In the genomic region with DNA sequence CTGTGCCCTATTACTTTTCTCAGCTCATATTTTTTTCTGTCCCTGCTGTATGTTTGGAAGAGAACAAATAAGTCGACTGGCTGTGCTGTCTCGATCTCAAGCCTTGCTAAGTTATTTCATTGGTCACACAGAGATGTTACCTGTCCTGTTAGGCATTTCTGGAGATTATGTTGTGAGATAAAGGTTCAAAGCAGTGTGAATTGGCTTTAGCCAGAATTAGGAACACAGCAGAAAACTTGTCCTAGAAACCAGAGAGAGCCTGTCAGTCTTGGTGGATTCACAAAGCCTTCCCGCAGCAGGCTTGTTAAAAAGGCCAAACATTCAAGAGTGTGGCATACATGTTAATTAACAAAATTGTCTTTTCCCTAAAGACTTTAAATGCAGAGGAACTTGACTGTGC, we compare ENCODE assay signal across 12 cellular contexts. TPM values are rescaled to one million over a fixed set of nuclear protein-coding genes. Genes with fewer than 3 reads are reported as not detected.
DNase-seq lines count a peak whose midpoint lies in the region; ATAC-seq and TF ChIP-seq lines count a peak whose summit lies in the region.
"Had no signal": no experiment of that assay in that cellular context is flagged by ENCODE, and none has a peak within 500 bp of the region (broad histone marks: within the 10 kb centered on the region; RNA-seq: fewer than 3 reads in every experiment).

No MANE protein-coding gene starts in this region.

- peak overlapping the region; percentile 45 to 97 (median 79) for H3K27ac ChIP-seq in heart left ventricle
- H3K27ac ChIP-seq in duodenal mucosa (ENCODE audit: low read depth, low read length) = peak overlapping the region; percentile 86
- peak overlapping the region; percentile 47 for H3K27ac ChIP-seq in upper lobe of right lung

- no peak for TF ChIP-seq POLR2A in heart left ventricle (IDR thresholded peaks at IDR 0.05)

- peaks cover 5 to 87% (median 61%) of the 10 kb centered on the region in 12 donors for H3K4me1 ChIP-seq in heart left ventricle
- peaks cover 47 to 71% of the 10 kb centered on the region in 2 donors for H3K4me1 ChIP-seq in duodenal mucosa (ENCODE audit: control insufficient read depth in 1 of 2, insufficient read depth in 2 of 2, low read length in 2 of 2)
- H3K4me1 ChIP-seq in upper lobe of right lung = peaks cover 39% of the 10 kb centered on the region

- DNase-seq in heart left ventricle (no peak), Right ventricle myocardium superior (no peak), upper lobe of right lung (no peak), T1000 (lab: John Stamatoyannopoulos, UW) (no peak), NCI-H345 (lab: John Stamatoyannopoulos, UW) (no peak)
- DNase-seq in natural killer cell treated with Interleukin-12 subunit alpha and Interleukin-12 subunit beta and Interleukin-15 and Interleukin-18, amount 100 ng/mL, for 72 hours (ENCODE audit: low spot score) = no peak
- no peak for DNase-seq in stimulated activated CD4-positive, alpha-beta T cell treated with anti-CD3 and anti-CD28 coated beads, Interleukin-4, amount 100 ng/mL, for 1 hour
- DNase-seq: DMS79 treated with DMSO at 0.1 percent for 48 hours; Kasumi-1; RPMI8226; stimulated activated CD4-positive, alpha-beta T cell treated with anti-CD3 and anti-CD28 coated beads, Interleukin-4, amount 100 ng/mL, for 4 hours had no signal

- H3K27me3 ChIP-seq in heart left ventricle = no peaks in the 10 kb centered on the region
- no peaks in the 10 kb centered on the region for H3K27me3 ChIP-seq in duodenal mucosa (ENCODE audit: control insufficient read depth in 1 of 2, insufficient read depth in 2 of 2, low read length in 2 of 2)
- no peaks in the 10 kb centered on the region for H3K27me3 ChIP-seq in upper lobe of right lung

- no peak for TF ChIP-seq CTCF in heart left ventricle (IDR thresholded peaks at IDR 0.05)
- no peak for TF ChIP-seq CTCF in upper lobe of right lung (IDR thresholded peaks at IDR 0.05)

- ATAC-seq in heart left ventricle (no peak), Right ventricle myocardium superior (ENCODE audit: poor library complexity) (no peak), upper lobe of right lung (no peak)
- ATAC-seq in natural killer cell treated with Interleukin-12 subunit alpha and Interleukin-12 subunit beta and Interleukin-15 and Interleukin-18, amount 100 ng/mL, for 72 hours = no peak

- H3K27ac Mint-ChIP-seq in natural killer cell treated with Interleukin-12 subunit alpha and Interleukin-12 subunit beta and Interleukin-15 and Interleukin-18, amount 100 ng/mL, for 72 hours = peak overlapping the region; percentile 63 to 89

- 85 to 93% (median 90%) methylated on average over 3 of the region's 3 CpGs for WGBS in heart left ventricle, 4 donors

- H3K9me3 Mint-ChIP-seq in natural killer cell treated with Interleukin-12 subunit alpha and Interleukin-12 subunit beta and Interleukin-15 and Interleukin-18, amount 100 ng/mL, for 72 hours = no peaks in the 10 kb centered on the region

- peaks cover 37 to 57% of the 10 kb centered on the region in 2 donors for H3K4me1 Mint-ChIP-seq in natural killer cell treated with Interleukin-12 subunit alpha and Interleukin-12 subunit beta and Interleukin-15 and Interleukin-18, amount 100 ng/mL, for 72 hours (ENCODE audit: low read depth in 2 of 2)

- intact Hi-C loops in heart left ventricle (cut with DNase I) (no loop called here), Right ventricle myocardium superior (cut with DNase I) (no loop called here), upper lobe of right lung (cut with DNase I) (no loop called here)

- H3K27me3 Mint-ChIP-seq in natural killer cell treated with Interleukin-12 subunit alpha and Interleukin-12 subunit beta and Interleukin-15 and Interleukin-18, amount 100 ng/mL, for 72 hours = no peaks in the 10 kb centered on the region

- H3K9ac ChIP-seq in duodenal mucosa (ENCODE audit: low read depth in 1 of 2, low read length in 2 of 2) = peak overlapping the region; percentile 28 to 51

- H3K4me3 ChIP-seq in heart left ventricle (no peak overlapping the region), duodenal mucosa (ENCODE audit: low read depth in 1 of 2, low read length in 2 of 2) (no peak overlapping the region), upper lobe of right lung (no peak overlapping the region)

- H3K9me3 ChIP-seq in heart left ventricle (no peaks in the 10 kb centered on the region), duodenal mucosa (ENCODE audit: control insufficient read depth in 1 of 2, low read length in 2 of 2) (no peaks in the 10 kb centered on the region), upper lobe of right lung (no peaks in the 10 kb centered on the region)

- H3K36me3 Mint-ChIP-seq in natural killer cell treated with Interleukin-12 subunit alpha and Interleukin-12 subunit beta and Interleukin-15 and Interleukin-18, amount 100 ng/mL, for 72 hours = peaks cover 17% of the 10 kb centered on the region

- peak overlapping the region; percentile 40 for H3K4me3 Mint-ChIP-seq in natural killer cell treated with Interleukin-12 subunit alpha and Interleukin-12 subunit beta and Interleukin-15 and Interleukin-18, amount 100 ng/mL, for 72 hours

- H3K36me3 ChIP-seq in heart left ventricle (peaks cover 0 to 49% (median 31%) of the 10 kb centered on the region in 9 donors), duodenal mucosa (ENCODE audit: control insufficient read depth in 1 of 2, insufficient read depth in 2 of 2, low read length in 2 of 2) (peaks cover 27 to 28% of the 10 kb centered on the region in 2 donors), upper lobe of right lung (peaks cover 32% of the 10 kb centered on the region)

RNA-seq across cellular contexts. Expression of gene ABHD2, which starts 25.0 kb away (rescaled TPM):
- 100 to 1,000 TPM in 6 of 9 donors, 10 to 100 TPM in 3; 53.4 to 243 (median 128) TPM for total RNA-seq in heart left ventricle
- polyA plus RNA-seq in heart left ventricle = 100 to 1,000 TPM in 1 of 2 donors, 1 to 10 TPM in 1; 8.6 to 112 TPM
- total RNA-seq in Right ventricle myocardium superior = 59.4 TPM
- total RNA-seq in natural killer cell treated with Interleukin-12 subunit alpha and Interleukin-12 subunit beta and Interleukin-15 and Interleukin-18, amount 100 ng/mL, for 72 hours = 100 to 1,000 TPM; 130 to 214 TPM
- 182 TPM for total RNA-seq in upper lobe of right lung
